Comparison of ENCODE assay signal across 1 cellular context in the genomic region with DNA sequence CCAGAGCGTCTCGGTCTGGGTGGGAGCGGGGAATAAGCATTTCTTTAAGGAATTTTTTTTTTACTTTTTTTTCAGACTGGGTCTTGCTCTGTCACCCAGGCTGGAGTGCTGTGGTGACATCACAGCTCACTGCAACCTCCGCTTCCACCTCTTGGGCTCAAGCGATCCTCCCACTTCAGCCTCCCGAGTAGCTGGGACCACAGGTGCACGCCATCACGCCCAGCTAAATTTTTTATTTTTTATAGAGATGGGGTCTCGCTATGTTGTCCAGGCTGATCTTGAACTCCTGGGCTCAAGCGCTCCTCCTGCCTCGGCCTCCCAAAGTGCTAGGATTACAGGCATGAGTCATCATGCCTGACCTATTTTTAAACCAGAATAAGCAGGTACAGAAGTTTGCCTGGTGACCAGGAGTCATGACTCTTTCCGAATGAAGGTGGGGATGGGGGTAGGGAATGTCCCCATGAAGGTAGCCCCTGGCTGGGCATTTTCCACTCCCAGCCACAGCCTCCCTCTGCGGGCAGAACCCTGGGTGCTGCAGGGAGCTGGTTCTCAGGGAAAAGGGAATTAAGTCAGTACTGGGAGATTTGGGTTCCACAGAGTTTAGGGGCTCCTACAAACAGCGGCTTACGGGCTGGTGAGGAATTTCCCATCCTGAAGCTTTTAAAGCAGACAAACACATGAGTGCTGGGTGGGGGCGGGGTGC.
TF ChIP-seq lines count a peak whose summit lies in the region.

No MANE protein-coding gene starts in this region.

TF ChIP-seq in HEK293, 187 proteins besides CTCF, POLR2A, EP300 and RAD21 (continued from another document):
- TF ChIP-seq, protein P1, sequence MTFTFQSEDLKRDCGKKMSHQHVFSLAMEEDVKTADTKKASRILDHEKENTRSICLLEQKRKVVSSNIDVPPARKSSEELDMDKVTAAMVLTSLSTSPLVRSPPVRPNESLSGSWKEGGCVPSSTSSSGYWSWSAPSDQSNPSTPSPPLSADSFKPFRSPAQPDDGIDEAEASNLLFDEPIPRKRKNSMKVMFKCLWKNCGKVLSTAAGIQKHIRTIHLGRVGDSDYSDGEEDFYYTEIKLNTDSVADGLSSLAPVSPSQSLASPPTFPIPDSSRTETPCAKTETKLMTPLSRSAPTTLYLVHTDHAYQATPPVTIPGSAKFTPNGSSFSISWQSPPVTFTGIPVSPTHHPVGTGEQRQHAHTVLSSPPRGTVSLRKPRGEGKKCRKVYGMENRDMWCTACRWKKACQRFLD (tag by site-specific recombination; IDR thresholded peaks at IDR 0.05): no peak
- TF ChIP-seq KLF8 (tag by site-specific recombination; IDR thresholded peaks at IDR 0.05): 0 out of 2 replicates have a peak, but pooled peaks have one; percentile 37
- TF ChIP-seq GLIS2 (tag by site-specific recombination; IDR thresholded peaks at IDR 0.05): peak; percentile 11; the same call in 1 of the 2 replicates
- TF ChIP-seq ZBTB17 (tag by site-specific recombination; IDR thresholded peaks at IDR 0.05): peak; percentile 28; the same call in 1 of the 2 replicates
- TF ChIP-seq ZNF600 (tag by site-specific recombination; IDR thresholded peaks at IDR 0.05): peak; percentile 23; the same call in 1 of the 2 replicates
- peak; percentile 34; the same call in 1 of the 2 replicates for TF ChIP-seq ZNF629 (tag by site-specific recombination; IDR thresholded peaks at IDR 0.05)
- TF ChIP-seq ZNF175 (tag by site-specific recombination; IDR thresholded peaks at IDR 0.05): no peak
- TF ChIP-seq ZSCAN23 (tag by site-specific recombination; IDR thresholded peaks at IDR 0.05): 0 out of 2 replicates have a peak, but pooled peaks have one; percentile 16
- TF ChIP-seq ZNF416 (tag by site-specific recombination; IDR thresholded peaks at IDR 0.05): no peak
- TF ChIP-seq ZNF747 (tag by site-specific recombination; IDR thresholded peaks at IDR 0.05): no peak
- TF ChIP-seq, protein P2, sequence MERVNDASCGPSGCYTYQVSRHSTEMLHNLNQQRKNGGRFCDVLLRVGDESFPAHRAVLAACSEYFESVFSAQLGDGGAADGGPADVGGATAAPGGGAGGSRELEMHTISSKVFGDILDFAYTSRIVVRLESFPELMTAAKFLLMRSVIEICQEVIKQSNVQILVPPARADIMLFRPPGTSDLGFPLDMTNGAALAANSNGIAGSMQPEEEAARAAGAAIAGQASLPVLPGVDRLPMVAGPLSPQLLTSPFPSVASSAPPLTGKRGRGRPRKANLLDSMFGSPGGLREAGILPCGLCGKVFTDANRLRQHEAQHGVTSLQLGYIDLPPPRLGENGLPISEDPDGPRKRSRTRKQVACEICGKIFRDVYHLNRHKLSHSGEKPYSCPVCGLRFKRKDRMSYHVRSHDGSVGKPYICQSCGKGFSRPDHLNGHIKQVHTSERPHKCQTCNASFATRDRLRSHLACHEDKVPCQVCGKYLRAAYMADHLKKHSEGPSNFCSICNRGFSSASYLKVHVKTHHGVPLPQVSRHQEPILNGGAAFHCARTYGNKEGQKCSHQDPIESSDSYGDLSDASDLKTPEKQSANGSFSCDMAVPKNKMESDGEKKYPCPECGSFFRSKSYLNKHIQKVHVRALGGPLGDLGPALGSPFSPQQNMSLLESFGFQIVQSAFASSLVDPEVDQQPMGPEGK (tag by site-specific recombination; IDR thresholded peaks at IDR 0.05): 0 out of 2 replicates have a peak, but pooled peaks have one; percentile 30
- TF ChIP-seq ZNF555 (tag by site-specific recombination; conservative IDR thresholded peaks at IDR 0.05): no peak
- peak; percentile 42 for TF ChIP-seq SP7 (tag by site-specific recombination; IDR thresholded peaks at IDR 0.05)
- TF ChIP-seq ZXDB (tag by site-specific recombination; IDR thresholded peaks at IDR 0.05): no peak
